20 cellular contexts compared by ENCODE assay signal in genomic region chr17:55843785-55844184, GRCh38.
A peak's percentile ranks its signal among the peaks of the same experiment; 100 is the strongest.
DNase-seq lines count a peak whose midpoint lies in the region; ATAC-seq, FAIRE-seq and TF ChIP-seq lines count a peak whose summit lies in the region.
"Had no signal": no experiment of that assay in that cellular context is flagged by ENCODE, and none has a peak within 500 bp of the region (broad histone marks: within the 10 kb centered on the region; RNA-seq: fewer than 3 reads in every experiment).

No MANE protein-coding gene starts in this region.

- no peak overlapping the region for H4K5ac ChIP-seq in IMR-90 (ENCODE audit: low read depth, low read length)

- H2AK9ac ChIP-seq in IMR-90 (replicated peaks; ENCODE audit: low read depth, low read length, poor library complexity) = no peak overlapping the region

- H3K27me3 ChIP-seq in IMR-90 (ENCODE audit: control insufficient read depth, insufficient read depth, low read length) (0 out of 2 replicates have a peak, but pooled peaks cover 2% of the 10 kb centered on the region), vagina (no peaks in the 10 kb centered on the region)
- H3K27me3 ChIP-seq: BLaER1 treated with 17β-estradiol and CSF1 and Interleukin-3, amounts not matched to agents 10 nM and 100 nM had no signal

- H2BK15ac ChIP-seq in IMR-90 (ENCODE audit: low read depth, low read length) = no peak overlapping the region

- H3K4me1 ChIP-seq in A549 (no peaks in the 10 kb centered on the region), IMR-90 (ENCODE audit: control insufficient read depth, insufficient read depth, low read length) (no peaks in the 10 kb centered on the region), vagina (peaks cover 5% of the 10 kb centered on the region)
- H3K4me1 ChIP-seq: BLaER1 treated with 17β-estradiol and CSF1 and Interleukin-3, amounts not matched to agents 10 nM and 100 nM; Caco-2 had no signal

- no peak overlapping the region for H2BK120ac ChIP-seq in IMR-90 (ENCODE audit: low read depth, low read length)

- dilution Hi-C loops in IMR-90 (cut with HindIII; ENCODE audit: low sequenced_read_pairs, unreplicated experiment) = no loop called here

- H3K14ac ChIP-seq in IMR-90 (replicated peaks; ENCODE audit: low read depth, low read length) = no peak overlapping the region

- no peaks in the 10 kb centered on the region for H3K79me1 ChIP-seq in IMR-90 (ENCODE audit: low read depth in 1 of 2, low read length in 2 of 2)

- FAIRE-seq in A549 (lab: Jason Lieb, UNC) = no peak
- FAIRE-seq: A204.1, D721Med, G401.6, GM12891, GM19239 had no signal

- no peaks in the 10 kb centered on the region for H3K9me1 ChIP-seq in IMR-90 (ENCODE audit: insufficient read depth, low read length)

- H3K56ac ChIP-seq in IMR-90 (ENCODE audit: extremely low read depth, insufficient read depth, low read length) = no peak overlapping the region

- H3K36me3 ChIP-seq in IMR-90 (ENCODE audit: control insufficient read depth, insufficient read depth, low read length) (no peaks in the 10 kb centered on the region), vagina (no peaks in the 10 kb centered on the region)
- H3K36me3 ChIP-seq: BLaER1 treated with 17β-estradiol and CSF1 and Interleukin-3, amounts not matched to agents 10 nM and 100 nM had no signal

- no peak overlapping the region for H2BK20ac ChIP-seq in IMR-90 (ENCODE audit: low read depth, low read length)

- H4K91ac ChIP-seq in IMR-90 (ENCODE audit: insufficient read depth, low read depth, low read length) = no peak overlapping the region

- no peak overlapping the region for H3K27ac ChIP-seq in A549
- no peak overlapping the region for H3K27ac ChIP-seq in IMR-90 (ENCODE audit: insufficient read depth, low read length)
- peak overlapping the region; percentile 68 for H3K27ac ChIP-seq in vagina
- H3K27ac ChIP-seq: BLaER1 treated with 17β-estradiol and CSF1 and Interleukin-3, amounts not matched to agents 10 nM and 100 nM; C4-2B had no signal

- no peak overlapping the region for H3K23ac ChIP-seq in IMR-90 (ENCODE audit: low read depth, low read length)

- no peak overlapping the region for H3K9ac ChIP-seq in IMR-90 (ENCODE audit: low read depth, low read length)
- H3K9ac ChIP-seq: BLaER1 treated with 17β-estradiol and CSF1 and Interleukin-3, amounts not matched to agents 10 nM and 100 nM had no signal

- no peak overlapping the region for H3K4ac ChIP-seq in IMR-90 (ENCODE audit: low read depth, low read length)

- TF ChIP-seq POLR2A in A549 (IDR thresholded peaks at IDR 0.05; ENCODE audit: low read length) (no peak), IMR-90 (IDR thresholded peaks at IDR 0.05; ENCODE audit: low read depth, low read length) (no peak), vagina (IDR thresholded peaks at IDR 0.05) (no peak)

- no peak overlapping the region for H3K4me3 ChIP-seq in A549
- H3K4me3 ChIP-seq in IMR-90 (ENCODE audit: insufficient read depth, low read depth, low read length) = no peak overlapping the region
- H3K4me3 ChIP-seq in vagina = no peak overlapping the region
- H3K4me3 ChIP-seq: BLaER1 treated with 17β-estradiol and CSF1 and Interleukin-3, amounts not matched to agents 10 nM and 100 nM had no signal

- H3K9me3 ChIP-seq in A549 = no peaks in the 10 kb centered on the region
- no peaks in the 10 kb centered on the region for H3K9me3 ChIP-seq in IMR-90 (ENCODE audit: control insufficient read depth, insufficient read depth, low read length)
- no peaks in the 10 kb centered on the region for H3K9me3 ChIP-seq in vagina
- H3K9me3 ChIP-seq: Caco-2 had no signal

- 28% methylated on average over 3 of the region's 3 CpGs for WGBS in A549 (ENCODE audit: missing lambda C conversion rate)
- no CpG with 5 or more reads among the region's 3 CpGs for WGBS in IMR-90 (ENCODE audit: extremely low coverage in 2 of 2, insufficient read length in 1 of 2), 2 experiments

- intact Hi-C loops in IMR-90 (cut with micrococcal nuclease) (loop anchor here (2.0 to 10.0 kb wide), 3 partner anchors 635 to 1121 kb away; partner anchors contain the start of genes COIL and NOG), vagina (cut with DNase I) (no loop called here)

- TF ChIP-seq RAD21 in A549 (conservative IDR thresholded peaks at IDR 0.05 in 1 of 2, IDR thresholded peaks at IDR 0.05 in 1 of 2) = no peak
- TF ChIP-seq RAD21 in IMR-90 (IDR thresholded peaks at IDR 0.05; ENCODE audit: low read length) = no peak

- TF ChIP-seq EP300 in A549 (IDR thresholded peaks at IDR 0.05) = no peak

- POLR2A ChIA-PET in A549 (lab: Yijun Ruan, JAX) = no interaction called here
- POLR2A ChIA-PET in IMR-90 (lab: Charles Lee; ENCODE audit: unreplicated experiment) = no interaction called here

- CTCF ChIA-PET in A549 (lab: Yijun Ruan, JAX) (interaction anchor here (1.2 kb wide), 1 partner anchor 21 kb away, joined by 3 read pairs; no protein-coding TSS in a partner anchor), IMR-90 (lab: Yijun Ruan, JAX) (no interaction called here)

- BruUV-seq in IMR-90 (replicated peaks; lab: Mats Ljungman, UMichigan) = no TSS peak

- no peak overlapping the region for H2BK5ac ChIP-seq in IMR-90 (ENCODE audit: low read depth, low read length, poor library complexity, severe bottlenecking)

- H3K18ac ChIP-seq in IMR-90 (ENCODE audit: low read depth, low read length) = no peak overlapping the region

- H4K8ac ChIP-seq in IMR-90 (ENCODE audit: low read depth in 2 of 2, low read length in 2 of 2) = no peak overlapping the region

- H3K4me2 ChIP-seq in A549 (no peak overlapping the region), IMR-90 (ENCODE audit: low read depth, low read length) (no peak overlapping the region)
- H3K4me2 ChIP-seq: BLaER1 treated with 17β-estradiol and CSF1 and Interleukin-3, amounts not matched to agents 10 nM and 100 nM had no signal

- no peak overlapping the region for H2AK5ac ChIP-seq in IMR-90 (ENCODE audit: low read depth, low read length)

- in situ Hi-C loops in IMR-90 (cut with MboI; ENCODE audit: low sequenced_read_pairs) = loop anchor here (10.0 kb wide), 1 partner anchor 871 kb away; no protein-coding TSS in a partner anchor

- DNase-seq in A549 (ENCODE audit: low read depth in 1 of 2, low spot score in 1 of 2) (no peak), IMR-90 (no peak), vagina (ENCODE audit: extremely low spot score in 2 of 2) (no peak), KG1 (lab: John Stamatoyannopoulos, UW) (no peak)
- DNase-seq: 8988T; AML-193; Caco-2; Calu3; CD4-positive, alpha-beta T cell; CD8-positive, alpha-beta T cell; DMS79 treated with DMSO at 0.1 percent for 48 hours; GF-D8 had no signal

- no peak for TF ChIP-seq CTCF in A549 (IDR thresholded peaks at IDR 0.05)
- TF ChIP-seq CTCF in IMR-90 (conservative IDR thresholded peaks at IDR 0.05; ENCODE audit: low read depth, low read length) = no peak
- no peak for TF ChIP-seq CTCF in vagina (IDR thresholded peaks at IDR 0.05)

- H2AFZ ChIP-seq in IMR-90 (replicated peaks; ENCODE audit: low read length, poor library complexity) = no peak overlapping the region

- ATAC-seq in A549 (no peak), IMR-90 (ENCODE audit: low read depth) (no peak), HG02938 (IDR thresholded peaks at IDR 0.05; ENCODE audit: unreplicated experiment) (no peak)
- ATAC-seq: CD8-positive, alpha-beta T cell had no signal

- no peaks in the 10 kb centered on the region for H4K20me1 ChIP-seq in IMR-90 (ENCODE audit: insufficient read depth, low read length)
- H4K20me1 ChIP-seq: BLaER1 treated with 17β-estradiol and CSF1 and Interleukin-3, amounts not matched to agents 10 nM and 100 nM had no signal

TF ChIP-seq in A549, 52 proteins besides CTCF, POLR2A, EP300 and RAD21:
- TF ChIP-seq MAFK (IDR thresholded peaks at IDR 0.05; ENCODE audit: partially characterized antibody) (peak; percentile 51), NR3C1 (IDR thresholded peaks at IDR 0.05) (no peak)

TF ChIP-seq in IMR-90, 13 proteins besides CTCF, POLR2A, EP300 and RAD21:
- TF ChIP-seq MAFK (IDR thresholded peaks at IDR 0.05; ENCODE audit: low read depth, low read length) = peak; percentile 11; the same call in 1 of the 2 replicates
- TF ChIP-seq ELK1 (IDR thresholded peaks at IDR 0.05; ENCODE audit: borderline replicate concordance, low read depth, low read length) = no peak
